In the genomic region with DNA sequence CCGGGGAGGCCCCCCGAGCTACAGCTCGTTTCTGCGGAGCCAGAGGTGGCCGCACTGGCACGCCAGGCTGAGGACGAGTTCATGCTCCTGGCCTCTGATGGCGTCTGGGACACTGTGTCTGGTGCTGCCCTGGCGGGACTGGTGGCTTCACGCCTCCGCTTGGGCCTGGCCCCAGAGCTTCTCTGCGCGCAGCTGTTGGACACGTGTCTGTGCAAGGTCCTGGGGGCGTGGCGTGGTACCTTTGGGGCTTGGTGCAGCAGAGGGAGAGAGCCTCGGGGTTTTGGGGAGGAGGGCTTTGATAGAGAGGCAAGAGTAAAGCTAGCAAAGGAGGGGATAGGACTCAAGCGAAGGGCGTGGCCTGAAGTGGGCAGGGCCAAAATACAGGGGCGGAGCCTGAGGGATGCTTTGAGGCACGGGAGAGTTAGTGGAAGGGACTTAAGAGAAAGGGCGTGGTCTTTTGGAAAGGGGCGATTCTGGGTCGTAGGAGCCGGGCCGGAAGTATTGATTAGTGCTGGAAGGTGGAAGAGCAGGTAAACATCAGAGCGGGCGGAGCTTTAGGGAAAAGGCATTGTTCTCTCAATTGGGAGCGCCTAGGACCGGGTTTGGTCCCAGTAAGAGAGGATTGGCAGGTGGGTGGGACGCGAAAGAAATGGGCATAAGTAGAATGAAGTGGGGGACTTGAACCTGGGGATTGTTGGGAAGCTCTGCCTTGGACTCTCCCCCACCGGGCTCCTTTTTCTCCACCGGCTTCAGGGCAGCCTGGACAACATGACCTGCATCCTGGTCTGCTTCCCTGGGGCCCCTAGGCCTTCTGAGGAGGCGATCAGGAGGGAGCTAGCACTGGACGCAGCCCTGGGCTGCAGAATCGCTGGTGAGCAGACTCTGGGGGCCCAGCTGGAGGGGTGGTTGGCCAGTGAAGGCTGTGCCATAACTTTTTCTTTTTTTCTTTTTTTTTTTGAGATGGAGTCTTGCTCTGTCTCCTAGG, we compare ENCODE assay signal across 6 cellular contexts. TPM values are rescaled to one million over a fixed set of nuclear protein-coding genes. Genes with fewer than 3 reads are reported as not detected.
DNase-seq lines count a peak whose midpoint lies in the region; ATAC-seq, FAIRE-seq and TF ChIP-seq lines count a peak whose summit lies in the region.

No MANE protein-coding gene starts in this region.

- TF ChIP-seq CTCF in GM20000 (IDR thresholded peaks at IDR 0.05; ENCODE audit: extremely low read depth, missing control alignments) (no peak), esophagus squamous epithelium (IDR thresholded peaks at IDR 0.05) (peak in 1 of 6 experiments; percentile 4)

- H3K4me3 ChIP-seq in esophagus squamous epithelium = peak overlapping the region in 3 of 4 donors; percentile 1 to 53 (median 44)

- peak overlapping the region in 1 of 4 donors; percentile 26 for H3K27ac ChIP-seq in esophagus squamous epithelium

- DNase-seq in GM20000 (ENCODE audit: low spot score) (peak; percentile 82), T-helper 2 cell (peak in 3 of 5 experiments; percentile 45 to 71 (median 50)), esophagus squamous epithelium (lab: John Stamatoyannopoulos, UW) (no peak), H54 (ENCODE audit: insufficient read length, low spot score) (no peak)
- peak; percentile 65 to 70 for DNase-seq in stimulated activated CD4-positive, alpha-beta T cell treated with anti-CD3 and anti-CD28 coated beads, Interleukin-4, amount 100 ng/mL, for 48 hours (ENCODE audit: low read depth in 2 of 2)

- peaks cover 0 to 28% (median 0%) of the 10 kb centered on the region in 4 donors for H3K27me3 ChIP-seq in esophagus squamous epithelium

- H3K36me3 ChIP-seq in esophagus squamous epithelium = no peaks in the 10 kb centered on the region

- H3K9me3 ChIP-seq in esophagus squamous epithelium = no peaks in the 10 kb centered on the region

- no peak for ATAC-seq in GM19324 (IDR thresholded peaks at IDR 0.05; ENCODE audit: low FRiP score, unreplicated experiment)

- TF ChIP-seq POLR2A in esophagus squamous epithelium (IDR thresholded peaks at IDR 0.05) (no peak), H54 (IDR thresholded peaks at IDR 0.05; ENCODE audit: low read depth, low read length) (no peak)

- FAIRE-seq in H54 (lab: Jason Lieb, UNC) = no peak

- peaks cover 31 to 42% (median 32%) of the 10 kb centered on the region in 3 donors for H3K4me1 ChIP-seq in esophagus squamous epithelium

- intact Hi-C loops in esophagus squamous epithelium (cut with DNase I) = no loop called here

- 23 to 24% methylated on average over 21 to 27 of the region's 37 CpGs for WGBS in esophagus squamous epithelium, 2 donors

RNA-seq across cellular contexts. Expression of a gene that starts 1.2 kb away (rescaled TPM):
- total RNA-seq in esophagus squamous epithelium = 1 to 10 TPM; 1.8 to 6.7 (median 4.0) TPM

RNA-seq across cellular contexts. Expression of a gene that starts 2.6 kb away (rescaled TPM):
- total RNA-seq in esophagus squamous epithelium = 1 to 10 TPM; 1.9 to 7.2 (median 4.2) TPM

RNA-seq across cellular contexts. Expression of a gene that starts 7.8 kb away (rescaled TPM):
- total RNA-seq in esophagus squamous epithelium = 10 to 100 TPM; 39.2 to 82.9 (median 52.7) TPM

RNA-seq across cellular contexts. Expression of a gene that starts 31.7 kb away (rescaled TPM):
- 1 to 10 TPM; 1.7 to 4.6 (median 2.5) TPM for total RNA-seq in esophagus squamous epithelium

Comparison
In these comparisons a context has a peak if more than half of its experiments do, and no peak if none do; other contexts are left out.
1. DNase-seq: peak in GM20000 (single experiment), T-helper 2 cell (3 of 5) and stimulated activated CD4-positive, alpha-beta T cell treated with anti-CD3 and anti-CD28 coated beads, Interleukin-4, amount 100 ng/mL, for 48 hours (2 of 2); none in esophagus squamous epithelium (single experiment) and H54 (single experiment).